Comparison of ENCODE assay signal across 28 cellular contexts in the genomic region with DNA sequence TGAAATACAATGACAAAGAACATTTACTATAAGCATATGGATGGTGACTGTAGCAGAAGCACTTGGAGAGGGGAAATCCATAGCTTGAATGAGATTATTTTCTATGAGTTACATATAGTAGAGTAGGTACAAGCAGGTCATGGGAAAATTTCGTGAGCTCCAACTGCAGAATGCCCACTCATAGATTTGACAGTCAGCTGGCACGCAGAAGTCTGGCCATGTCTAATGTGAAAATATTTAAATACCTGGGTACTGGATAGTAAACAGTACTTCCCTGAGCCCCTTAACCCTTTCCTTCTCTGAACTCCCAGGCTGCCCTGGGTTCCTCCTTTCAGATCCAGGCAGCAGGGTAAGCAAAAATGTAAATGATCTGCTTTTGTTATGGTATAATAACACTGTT.
"Had no signal": no experiment of that assay in that cellular context is flagged by ENCODE, and none has a peak within 500 bp of the region (broad histone marks: within the 10 kb centered on the region; RNA-seq: fewer than 3 reads in every experiment).

No MANE protein-coding gene starts in this region.

- H3K4me1 ChIP-seq: colonic mucosa, esophagus muscularis mucosa, esophagus squamous epithelium, foreskin keratinocyte, gastrocnemius medialis, gastroesophageal sphincter, heart left ventricle had no signal

- H3K36me3 ChIP-seq: colonic mucosa, esophagus muscularis mucosa, esophagus squamous epithelium, gastrocnemius medialis, gastroesophageal sphincter, heart left ventricle, heart right ventricle had no signal

- H3K4me3 ChIP-seq: colonic mucosa, coronary artery, dorsolateral prefrontal cortex, esophagus muscularis mucosa, esophagus squamous epithelium, gastrocnemius medialis, gastroesophageal sphincter, heart left ventricle, heart right ventricle had no signal

- ATAC-seq: effector memory CD8-positive, alpha-beta T cell; esophagus mucosa; foreskin keratinocyte; gastrocnemius medialis; gastroesophageal sphincter; heart left ventricle; heart right ventricle had no signal

- DNase-seq: colonic mucosa; cortex of kidney; dermis blood vessel endothelial cell; dorsolateral prefrontal cortex; effector CD4-positive, alpha-beta T cell; effector CD8-positive, alpha-beta T cell; effector memory CD4-positive, alpha-beta T cell; effector memory CD8-positive, alpha-beta T cell; endodermal cell; erythroblast; esophagus squamous epithelium; foreskin fibroblast; foreskin keratinocyte; foreskin melanocyte; gastrocnemius medialis; glutamatergic neuron; head of caudate nucleus; heart left ventricle; heart right ventricle had no signal

- H3K27ac ChIP-seq: colonic mucosa, coronary artery, dorsolateral prefrontal cortex, epithelial cell of prostate, esophagus muscularis mucosa, esophagus squamous epithelium, foreskin keratinocyte, gastrocnemius medialis, gastroesophageal sphincter, heart left ventricle, heart right ventricle had no signal

- FAIRE-seq: colon, endometrium, endothelial cell of umbilical vein, frontal cortex had no signal

- H3K9me3 ChIP-seq: colonic mucosa, esophagus muscularis mucosa, esophagus squamous epithelium, gastrocnemius medialis, gastroesophageal sphincter, heart left ventricle, heart right ventricle had no signal

- H3K27me3 ChIP-seq: colonic mucosa, esophagus squamous epithelium, foreskin keratinocyte, gastroesophageal sphincter had no signal
